15 cellular contexts compared by ENCODE assay signal in the genomic region with DNA sequence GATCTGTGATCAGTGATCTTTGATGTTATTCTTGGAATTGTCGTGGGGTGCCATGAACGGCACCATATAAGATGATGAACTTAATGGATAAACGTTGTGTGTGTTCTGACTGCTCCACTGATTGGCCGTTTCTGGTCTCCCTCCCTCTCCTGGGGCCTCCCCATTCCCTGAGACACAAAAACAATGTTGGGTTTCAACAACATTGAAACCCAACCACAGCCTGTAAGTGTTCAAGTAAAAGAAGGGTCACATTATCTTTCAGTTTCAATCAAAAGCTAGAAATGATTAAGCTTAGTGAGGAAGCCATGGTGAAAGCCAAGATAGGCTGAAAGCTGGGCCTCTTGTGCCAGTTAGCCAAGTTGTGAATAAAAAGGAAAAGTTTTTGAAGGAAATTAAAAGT. TPM values are rescaled to one million over a fixed set of nuclear protein-coding genes. Genes with fewer than 3 reads are reported as not detected.
DNase-seq lines count a peak whose midpoint lies in the region; ATAC-seq, FAIRE-seq and TF ChIP-seq lines count a peak whose summit lies in the region.
"Had no signal": no experiment of that assay in that cellular context is flagged by ENCODE, and none has a peak within 500 bp of the region (broad histone marks: within the 10 kb centered on the region; RNA-seq: fewer than 3 reads in every experiment).

No MANE protein-coding gene starts in this region.

- H3K27me3 Mint-ChIP-seq in activated CD4-positive, alpha-beta memory T cell treated with anti-CD3 and anti-CD28 coated beads for 36 hours: peaks cover 69% of the 10 kb centered on the region
- peaks cover 66% of the 10 kb centered on the region for H3K27me3 Mint-ChIP-seq in activated CD4-positive, alpha-beta memory T cell treated with anti-CD3 and anti-CD28 coated beads, Interleukin-2, amount 10 ng/mL, durations not matched to agents 7 days and 5 days
- peaks cover 48% of the 10 kb centered on the region for H3K27me3 Mint-ChIP-seq in activated T-helper 17 cell treated with anti-CD3 and anti-CD28 coated beads, Interleukin-2, amount 50 U/mL, for 72 hours

- peaks cover 13% of the 10 kb centered on the region for H3K9me3 Mint-ChIP-seq in activated CD4-positive, alpha-beta memory T cell treated with anti-CD3 and anti-CD28 coated beads for 36 hours
- H3K9me3 Mint-ChIP-seq in activated CD4-positive, alpha-beta memory T cell treated with anti-CD3 and anti-CD28 coated beads, Interleukin-2, amount 10 ng/mL, durations not matched to agents 7 days and 5 days: peaks cover 5% of the 10 kb centered on the region
- H3K9me3 Mint-ChIP-seq in activated T-helper 17 cell treated with anti-CD3 and anti-CD28 coated beads, Interleukin-2, amount 50 U/mL, for 72 hours: peaks cover 8% of the 10 kb centered on the region

- no peaks in the 10 kb centered on the region for H3K36me3 Mint-ChIP-seq in activated CD4-positive, alpha-beta memory T cell treated with anti-CD3 and anti-CD28 coated beads for 36 hours
- H3K36me3 Mint-ChIP-seq in activated CD4-positive, alpha-beta memory T cell treated with anti-CD3 and anti-CD28 coated beads, Interleukin-2, amount 10 ng/mL, durations not matched to agents 7 days and 5 days (ENCODE audit: low read depth): peaks cover 2% of the 10 kb centered on the region
- no peaks in the 10 kb centered on the region for H3K36me3 Mint-ChIP-seq in activated T-helper 17 cell treated with anti-CD3 and anti-CD28 coated beads, Interleukin-2, amount 50 U/mL, for 72 hours (ENCODE audit: low read depth)
- H3K36me3 Mint-ChIP-seq: activated naive CD4-positive, alpha-beta T cell treated with anti-CD3 and anti-CD28 coated beads, Interleukin-2, amount 10 ng/mL, durations not matched to agents 7 days and 5 days had no signal

- in situ Hi-C loops in GM13976 (cut with MboI; ENCODE audit: low sequenced_read_pairs, unreplicated experiment): no loop called here

- no peak for TF ChIP-seq CTCF in GM13976 (IDR thresholded peaks at IDR 0.05; ENCODE audit: borderline replicate concordance, control extremely low read depth, extremely low read depth, insufficient read depth, missing control alignments)

- no peak for TF ChIP-seq POLR2A in GM12892 (IDR thresholded peaks at IDR 0.05; ENCODE audit: low read depth, low read length)

- DNase-seq in activated CD4-positive, alpha-beta memory T cell treated with anti-CD3 and anti-CD28 coated beads for 36 hours: peak; percentile 41
- no peak for DNase-seq in activated CD4-positive, alpha-beta memory T cell treated with anti-CD3 and anti-CD28 coated beads, Interleukin-2, amount 10 ng/mL, durations not matched to agents 7 days and 5 days
- no peak for DNase-seq in GM13976 (ENCODE audit: low spot score)
- no peak for DNase-seq in GM12892 (ENCODE audit: insufficient read length)
- DNase-seq in hypothalamus (lab: John Stamatoyannopoulos, UW): no peak
- DNase-seq: activated naive CD4-positive, alpha-beta T cell treated with anti-CD3 and anti-CD28 coated beads, Interleukin-2, amount 10 ng/mL, durations not matched to agents 7 days and 5 days; DMS53; gastrocnemius medialis; KBM-7; left ventricle myocardium superior; stimulated activated CD4-positive, alpha-beta T cell treated with anti-CD3 and anti-CD28 coated beads, Interleukin-4, amount 100 ng/mL, for 1 hour had no signal

- no peak overlapping the region for H3K4me3 Mint-ChIP-seq in activated CD4-positive, alpha-beta memory T cell treated with anti-CD3 and anti-CD28 coated beads for 36 hours
- H3K4me3 Mint-ChIP-seq in activated CD4-positive, alpha-beta memory T cell treated with anti-CD3 and anti-CD28 coated beads, Interleukin-2, amount 10 ng/mL, durations not matched to agents 7 days and 5 days: no peak overlapping the region
- peak overlapping the region; percentile 1 for H3K4me3 Mint-ChIP-seq in activated T-helper 17 cell treated with anti-CD3 and anti-CD28 coated beads, Interleukin-2, amount 50 U/mL, for 72 hours
- H3K4me3 Mint-ChIP-seq: activated naive CD4-positive, alpha-beta T cell treated with anti-CD3 and anti-CD28 coated beads, Interleukin-2, amount 10 ng/mL, durations not matched to agents 7 days and 5 days had no signal

- CTCF ChIA-PET in activated CD4-positive, alpha-beta memory T cell treated with anti-CD3 and anti-CD28 coated beads for 36 hours (lab: Charles Lee): interaction anchor here (0.7 to 1.4 kb wide), 2 partner anchors 98 to 121 kb away, joined by 3 to 4 read pairs; no protein-coding TSS in a partner anchor
- CTCF ChIA-PET in activated CD4-positive, alpha-beta memory T cell treated with anti-CD3 and anti-CD28 coated beads, Interleukin-2, amount 10 ng/mL, durations not matched to agents 7 days and 5 days (lab: Charles Lee): interaction anchor here (0.6 kb wide), 1 partner anchor 14 kb away, joined by 3 read pairs; no protein-coding TSS in a partner anchor

- POLR2A ChIA-PET in activated CD4-positive, alpha-beta memory T cell treated with anti-CD3 and anti-CD28 coated beads for 36 hours (lab: Charles Lee): no interaction called here
- POLR2A ChIA-PET in activated CD4-positive, alpha-beta memory T cell treated with anti-CD3 and anti-CD28 coated beads, Interleukin-2, amount 10 ng/mL, durations not matched to agents 7 days and 5 days (lab: Charles Lee): no interaction called here

- ATAC-seq in GM21576 (IDR thresholded peaks at IDR 0.05; ENCODE audit: unreplicated experiment): peak; percentile 95
- peak; percentile 94 for ATAC-seq in HG03097 (IDR thresholded peaks at IDR 0.05; ENCODE audit: low FRiP score, unreplicated experiment)
- ATAC-seq in activated T-helper 17 cell treated with anti-CD3 and anti-CD28 coated beads, Interleukin-2, amount 50 U/mL, for 72 hours (replicated peaks): peak; percentile 97
- ATAC-seq: gastrocnemius medialis, left ventricle myocardium superior had no signal

- H3K4me1 Mint-ChIP-seq in activated CD4-positive, alpha-beta memory T cell treated with anti-CD3 and anti-CD28 coated beads for 36 hours (ENCODE audit: low read depth): peaks cover 14% of the 10 kb centered on the region
- peaks cover 18% of the 10 kb centered on the region for H3K4me1 Mint-ChIP-seq in activated CD4-positive, alpha-beta memory T cell treated with anti-CD3 and anti-CD28 coated beads, Interleukin-2, amount 10 ng/mL, durations not matched to agents 7 days and 5 days
- peaks cover 7% of the 10 kb centered on the region for H3K4me1 Mint-ChIP-seq in activated T-helper 17 cell treated with anti-CD3 and anti-CD28 coated beads, Interleukin-2, amount 50 U/mL, for 72 hours

- intact Hi-C loops in activated CD4-positive, alpha-beta memory T cell treated with anti-CD3 and anti-CD28 coated beads for 36 hours (cut with micrococcal nuclease): loop anchor here (10.0 kb wide), 1 partner anchor 257 kb away; no protein-coding TSS in a partner anchor

- H3K27ac Mint-ChIP-seq in activated CD4-positive, alpha-beta memory T cell treated with anti-CD3 and anti-CD28 coated beads for 36 hours: no peak overlapping the region
- H3K27ac Mint-ChIP-seq in activated CD4-positive, alpha-beta memory T cell treated with anti-CD3 and anti-CD28 coated beads, Interleukin-2, amount 10 ng/mL, durations not matched to agents 7 days and 5 days: no peak overlapping the region
- no peak overlapping the region for H3K27ac Mint-ChIP-seq in activated T-helper 17 cell treated with anti-CD3 and anti-CD28 coated beads, Interleukin-2, amount 50 U/mL, for 72 hours
- H3K27ac Mint-ChIP-seq: activated naive CD4-positive, alpha-beta T cell treated with anti-CD3 and anti-CD28 coated beads, Interleukin-2, amount 10 ng/mL, durations not matched to agents 7 days and 5 days had no signal

- FAIRE-seq in GM12892 (lab: Jason Lieb, UNC): no peak
- FAIRE-seq: A204.1 had no signal

RNA-seq across cellular contexts. Expression of gene EN2, which starts 19.5 kb away (rescaled TPM):
- not detected for total RNA-seq in activated CD4-positive, alpha-beta memory T cell treated with anti-CD3 and anti-CD28 coated beads for 36 hours
- not detected for total RNA-seq in activated CD4-positive, alpha-beta memory T cell treated with anti-CD3 and anti-CD28 coated beads, Interleukin-2, amount 10 ng/mL, durations not matched to agents 7 days and 5 days
- total RNA-seq in activated T-helper 17 cell treated with anti-CD3 and anti-CD28 coated beads, Interleukin-2, amount 50 U/mL, for 72 hours: not detected
- not detected for polyA plus RNA-seq in GM12892 (2012; ENCODE audit: missing spikeins)
- total RNA-seq: left ventricle myocardium superior had no signal
